ENCODE assay signal across 12 cellular contexts in genomic region chr1:57124768-57125446, GRCh38.
A peak's percentile ranks its signal among the peaks of the same experiment; 100 is the strongest.
DNase-seq lines count a peak whose midpoint lies in the region; FAIRE-seq and TF ChIP-seq lines count a peak whose summit lies in the region.
"Had no signal": no experiment of that assay in that cellular context is flagged by ENCODE, and none has a peak within 500 bp of the region (broad histone marks: within the 10 kb centered on the region; RNA-seq: fewer than 3 reads in every experiment).

No MANE protein-coding gene starts in this region.

- no peak overlapping the region for H3K23ac ChIP-seq in H1 (ENCODE audit: insufficient read length)

- no peak overlapping the region for H3K14ac ChIP-seq in H1 (ENCODE audit: insufficient read length)

- no peak overlapping the region for H2BK15ac ChIP-seq in H1 (ENCODE audit: low read length)

- H2AK5ac ChIP-seq in H1 (ENCODE audit: low read depth, low read length), result no peak overlapping the region

- H3K79me2 ChIP-seq in Loucy (ENCODE audit: insufficient read depth, low read length) (no peaks in the 10 kb centered on the region), H1 (ENCODE audit: control insufficient read depth in 1 of 2, insufficient read depth in 2 of 2, low read length in 2 of 2) (no peaks in the 10 kb centered on the region)

- H3K4me3 ChIP-seq in A673 (ENCODE audit: low read depth, low read length, poor library complexity, severe bottlenecking) (no peak overlapping the region), Loucy (ENCODE audit: low read length, poor library complexity, severe bottlenecking) (no peak overlapping the region), H1 (ENCODE audit: extremely low read depth in 1 of 4, insufficient read depth in 2 of 4, low read depth in 3 of 4, low read length in 4 of 4) (no peak overlapping the region), spleen (no peak overlapping the region)
- H3K4me3 ChIP-seq: heart right ventricle had no signal

- TF ChIP-seq EP300 in H1 (IDR thresholded peaks at IDR 0.05; ENCODE audit: borderline replicate concordance in 1 of 2, low read depth in 2 of 2, low read length in 2 of 2), result no peak

- H3K36me3 ChIP-seq in A673 (ENCODE audit: insufficient read depth, low read length, poor library complexity, severe bottlenecking) (no peaks in the 10 kb centered on the region), Loucy (ENCODE audit: insufficient read depth, low read length) (no peaks in the 10 kb centered on the region), H1 (ENCODE audit: control insufficient read depth in 2 of 4, insufficient read depth in 4 of 4, low read length in 3 of 4) (no peaks in the 10 kb centered on the region), spleen (no peaks in the 10 kb centered on the region)
- H3K36me3 ChIP-seq: heart right ventricle had no signal

- intact Hi-C loops in A673 (cut with micrococcal nuclease; ENCODE audit: unreplicated experiment) (no loop called here), spleen (cut with DNase I; ENCODE audit: low total_unique reads) (no loop called here)

- no peak overlapping the region for H2BK120ac ChIP-seq in H1 (replicated peaks; ENCODE audit: low read depth, low read length)

- 92% methylated on average over 5 of the region's 5 CpGs; no CpG with 5 or more reads in 1 of the 2 experiments for WGBS in H1 (ENCODE audit: extremely low coverage in 1 of 2, insufficient coverage in 1 of 2, insufficient read length in 1 of 2, insufficient replicate concordance in 2 of 2, low coverage in 1 of 2, low lambda C conversion rate in 2 of 2, missing lambda C conversion rate in 1 of 2), 2 experiments
- 72 to 84% (median 83%) methylated on average over 5 of the region's 5 CpGs for WGBS in spleen, 5 donors

- DNase-seq in A673 (ENCODE audit: low spot score) (peak; percentile 63), GM13977 (ENCODE audit: low spot score) (peak; percentile 6), H1 (ENCODE audit: low read depth in 1 of 2, low spot score in 2 of 2) (no peak), cortex of kidney (lab: John Stamatoyannopoulos, UW) (no peak), spleen (no peak), T-helper 9 cell (no peak), DMS 273 treated with DMSO at 0.1 percent for 48 hours (lab: John Stamatoyannopoulos, UW) (no peak)
- DNase-seq: heart right ventricle, mesendoderm, NCI-H774, retina had no signal

- no peak overlapping the region for H4K8ac ChIP-seq in H1 (ENCODE audit: extremely low read depth, insufficient read depth, low read length)

- BruUV-seq in A673 (replicated peaks; lab: Mats Ljungman, UMichigan), result no TSS peak

- H3K4me1 ChIP-seq in A673 (ENCODE audit: insufficient read depth, low read length, poor library complexity, severe bottlenecking), result peaks cover under 1% of the 10 kb centered on the region
- no peaks in the 10 kb centered on the region for H3K4me1 ChIP-seq in Loucy (ENCODE audit: insufficient read depth, low read length, poor library complexity, severe bottlenecking)
- H3K4me1 ChIP-seq in H1 (replicated peaks in 1 of 4; ENCODE audit: control insufficient read depth in 3 of 4, insufficient read depth in 4 of 4, low read length in 3 of 4), result peaks cover 0 to 3% (median 0%) of the 10 kb centered on the region in 4 experiments; a peak in 1 of 7 replicates
- H3K4me1 ChIP-seq in spleen, result no peaks in the 10 kb centered on the region

- no peak overlapping the region for H2BK5ac ChIP-seq in H1 (ENCODE audit: low read depth, low read length)

- no peak overlapping the region for H3K18ac ChIP-seq in H1 (ENCODE audit: extremely low read depth, low read length)

- in situ Hi-C loops in GM13977 (cut with MboI; ENCODE audit: low pct_unique_long_range_greater_than_20kb, low sequenced_read_pairs, unreplicated experiment), result no loop called here

- no peak overlapping the region for H2BK20ac ChIP-seq in H1 (ENCODE audit: low read length)

- no peak overlapping the region for H3K4me2 ChIP-seq in Loucy (ENCODE audit: low read depth, low read length, poor library complexity, severe bottlenecking)
- H3K4me2 ChIP-seq in H1 (ENCODE audit: insufficient read depth in 1 of 2, low read depth in 2 of 2, low read length in 2 of 2), result no peak overlapping the region

- POLR2A ChIA-PET in A673 (lab: Charles Lee; ENCODE audit: low non-redundant PET), result no interaction called here
- POLR2A ChIA-PET in H1 (lab: Charles Lee; ENCODE audit: partially characterized antibody), result no interaction called here

- H3K27ac ChIP-seq in A673 (ENCODE audit: low read depth, low read length, poor library complexity, severe bottlenecking) (no peak overlapping the region), H1 (ENCODE audit: low read depth, low read length) (no peak overlapping the region), spleen (no peak overlapping the region)
- H3K27ac ChIP-seq: heart right ventricle had no signal

- CTCF ChIA-PET in A673 (lab: Charles Lee), result interaction anchor here (0.6 kb wide), 1 partner anchor 51 kb away, joined by 3 read pairs; no protein-coding TSS in a partner anchor
- CTCF ChIA-PET in H1 (lab: Charles Lee; ENCODE audit: partially characterized antibody), result interaction anchor here (0.7 to 1.1 kb wide), 4 partner anchors 10 to 70 kb away, joined by 3 to 4 read pairs (median 3); no protein-coding TSS in a partner anchor

- H3K9me3 ChIP-seq in A673 (ENCODE audit: low read depth, low read length, poor library complexity, severe bottlenecking), result no peaks in the 10 kb centered on the region
- no peaks in the 10 kb centered on the region for H3K9me3 ChIP-seq in Loucy (ENCODE audit: insufficient read depth, low read depth, low read length)
- no peaks in the 10 kb centered on the region for H3K9me3 ChIP-seq in H1 (ENCODE audit: insufficient read depth in 2 of 2, low read depth in 1 of 2, low read length in 1 of 2)
- H3K9me3 ChIP-seq in spleen, result no peaks in the 10 kb centered on the region
- H3K9me3 ChIP-seq: heart right ventricle had no signal

- no peaks in the 10 kb centered on the region for H3K23me2 ChIP-seq in H1 (ENCODE audit: low read depth, low read length)

- H4K5ac ChIP-seq in H1 (ENCODE audit: insufficient read length, low read depth, low read length), result no peak overlapping the region

- TF ChIP-seq CTCF in A673 (conservative IDR thresholded peaks at IDR 0.05; ENCODE audit: low read depth, low read length) (peak; percentile 43), GM13977 (IDR thresholded peaks at IDR 0.05; ENCODE audit: extremely low read depth, insufficient read depth, missing control alignments) (no peak), Loucy (conservative IDR thresholded peaks at IDR 0.05; ENCODE audit: low read length) (0 out of 2 replicates have a peak, but pooled peaks have one; percentile 16), H1 (IDR thresholded peaks at IDR 0.05; ENCODE audit: control extremely low read depth in 1 of 3, insufficient read depth in 1 of 3, low read depth in 1 of 3, low read length in 3 of 3) (peak; percentile 24 to 45 (median 44)), spleen (IDR thresholded peaks at IDR 0.05 in 8 of 11, conservative IDR thresholded peaks at IDR 0.05 in 3 of 11) (no peak)

- H3K4ac ChIP-seq in H1 (replicated peaks; ENCODE audit: insufficient read length, low read depth, low read length), result no peak overlapping the region

- H2BK12ac ChIP-seq in H1 (ENCODE audit: low read depth, low read length), result no peak overlapping the region

- H3K56ac ChIP-seq in H1 (replicated peaks; ENCODE audit: insufficient read length, low read depth, low read length), result no peak overlapping the region

- H3K9ac ChIP-seq in Loucy (ENCODE audit: low read depth, low read length, poor library complexity, severe bottlenecking) (no peak overlapping the region), H1 (replicated peaks in 1 of 4; ENCODE audit: extremely low read depth in 1 of 4, low read depth in 3 of 4, low read length in 3 of 4) (no peak overlapping the region)

- no peaks in the 10 kb centered on the region for H3K9me2 ChIP-seq in Loucy (replicated peaks; ENCODE audit: low read depth, low read length)

- H2AFZ ChIP-seq in Loucy (ENCODE audit: low read length), result no peak overlapping the region
- H2AFZ ChIP-seq in H1 (ENCODE audit: low read length), result no peak overlapping the region

- no peaks in the 10 kb centered on the region for H3K79me1 ChIP-seq in H1 (ENCODE audit: low read depth, low read length)

- H4K91ac ChIP-seq in H1 (replicated peaks; ENCODE audit: insufficient read length, low read length), result no peak overlapping the region

- no peak for TF ChIP-seq POLR2A in H1 (IDR thresholded peaks at IDR 0.05; ENCODE audit: control extremely low read depth in 1 of 2, low read depth in 2 of 2, low read length in 2 of 2)
- no peak for TF ChIP-seq POLR2A in spleen (IDR thresholded peaks at IDR 0.05)

- FAIRE-seq in H1 (lab: Jason Lieb, UNC), result no peak

- H3K27me3 ChIP-seq in A673 (replicated peaks; ENCODE audit: insufficient read depth, low read depth, low read length, poor library complexity) (no peaks in the 10 kb centered on the region), Loucy (ENCODE audit: insufficient read depth, low read length, poor library complexity, severe bottlenecking) (no peaks in the 10 kb centered on the region), H1 (replicated peaks in 1 of 4; ENCODE audit: control insufficient read depth in 3 of 4, extremely low read depth in 1 of 4, insufficient read depth in 3 of 4, low read length in 3 of 4) (peaks cover 0 to 1% (median 0%) of the 10 kb centered on the region in 4 experiments; a peak in 1 of 7 replicates), spleen (replicated peaks in 1 of 7) (no peaks in the 10 kb centered on the region)
- H3K27me3 ChIP-seq: heart right ventricle had no signal

- peak; percentile 55 to 60 for TF ChIP-seq RAD21 in H1 (IDR thresholded peaks at IDR 0.05 in 1 of 2, conservative IDR thresholded peaks at IDR 0.05 in 1 of 2; ENCODE audit: low read depth in 2 of 2, low read length in 2 of 2)

- H3F3A ChIP-seq in Loucy (ENCODE audit: low read depth), result no peaks in the 10 kb centered on the region

- H4K20me1 ChIP-seq in Loucy (ENCODE audit: insufficient read depth, low read length, poor library complexity, severe bottlenecking) (no peaks in the 10 kb centered on the region), H1 (replicated peaks in 1 of 2; ENCODE audit: control insufficient read depth in 1 of 2, insufficient read depth in 2 of 2, low read length in 2 of 2) (no peaks in the 10 kb centered on the region)

TF ChIP-seq in H1, 55 proteins besides CTCF, POLR2A, EP300 and RAD21 (continues in another document):
- TF ChIP-seq CTBP2 (IDR thresholded peaks at IDR 0.05; ENCODE audit: borderline replicate concordance, insufficient read depth, insufficient read length, low read length) (no peak), BCL11A (IDR thresholded peaks at IDR 0.05; ENCODE audit: low read depth in 2 of 2, low read length in 2 of 2) (no peak), ASH2L (IDR thresholded peaks at IDR 0.05; ENCODE audit: low read length) (no peak), RFX5 (IDR thresholded peaks at IDR 0.05; ENCODE audit: borderline replicate concordance, low read depth, low read length) (no peak), BACH1 (IDR thresholded peaks at IDR 0.05; ENCODE audit: low read length) (no peak), CBX5 (IDR thresholded peaks at IDR 0.05; ENCODE audit: low read depth, low read length) (no peak), POU5F1 (IDR thresholded peaks at IDR 0.05; ENCODE audit: low read depth, low read length) (no peak)
- TF ChIP-seq, protein P1, sequence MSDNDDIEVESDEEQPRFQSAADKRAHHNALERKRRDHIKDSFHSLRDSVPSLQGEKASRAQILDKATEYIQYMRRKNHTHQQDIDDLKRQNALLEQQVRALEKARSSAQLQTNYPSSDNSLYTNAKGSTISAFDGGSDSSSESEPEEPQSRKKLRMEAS (IDR thresholded peaks at IDR 0.05), result no peak

Comparison
In these comparisons a context has a peak if more than half of its experiments do, and no peak if none do; other contexts are left out.
1. DNase-seq: peak in A673 (single experiment) and GM13977 (single experiment); none in H1 (0 of 2), cortex of kidney (single experiment), spleen (single experiment), T-helper 9 cell (single experiment) and DMS 273 treated with DMSO at 0.1 percent for 48 hours (single experiment).
2. CTCF ChIP-seq: peak in A673 (single experiment), Loucy (single experiment) and H1 (3 of 3); none in GM13977 (single experiment) and spleen (0 of 11).